14 cellular contexts compared by ENCODE assay signal in genomic region chr18:58975296-58975695, GRCh38.
DNase-seq lines count a peak whose midpoint lies in the region; ATAC-seq and TF ChIP-seq lines count a peak whose summit lies in the region.
"Had no signal": no experiment of that assay in that cellular context is flagged by ENCODE, and none has a peak within 500 bp of the region (broad histone marks: within the 10 kb centered on the region; RNA-seq: fewer than 3 reads in every experiment).

No MANE protein-coding gene starts in this region.

- DNase-seq in IMR-90 (no peak), choroid plexus epithelial cell (ENCODE audit: low read depth) (peak; percentile 62), memory B cell (ENCODE audit: low spot score in 2 of 2) (no peak), upper lobe of left lung (no peak), omental fat pad (ENCODE audit: low spot score) (no peak), adrenal gland (no peak), T-helper 2 cell (no peak)
- DNase-seq: activated CD4-positive, alpha-beta memory T cell treated with anti-CD3 and anti-CD28 coated beads, Interleukin-2, amount 10 ng/mL, durations not matched to agents 7 days and 5 days; CD4-positive, alpha-beta T cell; effector CD8-positive, alpha-beta T cell; mucosa of descending colon; NCI-H2029 treated with DMSO at 0.1 percent for 48 hours; stimulated activated CD4-positive, alpha-beta T cell treated with anti-CD3 and anti-CD28 coated beads, Interleukin-2, amount 100 ng/mL, for 24 hours had no signal

- H4K8ac ChIP-seq in IMR-90 (ENCODE audit: low read depth in 2 of 2, low read length in 2 of 2), result peak overlapping the region in 1 of 2 experiments; percentile 47; a peak in 1 of 4 replicates

- no peak for TF ChIP-seq POLR2A in IMR-90 (IDR thresholded peaks at IDR 0.05; ENCODE audit: low read depth, low read length)
- TF ChIP-seq POLR2A in upper lobe of left lung (IDR thresholded peaks at IDR 0.05), result no peak
- TF ChIP-seq POLR2A in adrenal gland (IDR thresholded peaks at IDR 0.05), result no peak

- H3K23ac ChIP-seq in IMR-90 (ENCODE audit: low read depth, low read length), result 0 out of 2 replicates have a peak overlapping the region, but pooled peaks have one; percentile 80

- in situ Hi-C loops in IMR-90 (cut with MboI; ENCODE audit: low sequenced_read_pairs), result no loop called here

- TF ChIP-seq EP300 in upper lobe of left lung (IDR thresholded peaks at IDR 0.05), result no peak

- TF ChIP-seq CTCF in IMR-90 (conservative IDR thresholded peaks at IDR 0.05; ENCODE audit: low read depth, low read length) (no peak), choroid plexus epithelial cell (conservative IDR thresholded peaks at IDR 0.05; ENCODE audit: low read depth, low read length) (no peak), upper lobe of left lung (IDR thresholded peaks at IDR 0.05) (no peak), omental fat pad (IDR thresholded peaks at IDR 0.05) (no peak), adrenal gland (IDR thresholded peaks at IDR 0.05) (no peak)

- no peak overlapping the region for H2BK5ac ChIP-seq in IMR-90 (ENCODE audit: low read depth, low read length, poor library complexity, severe bottlenecking)

- no peak overlapping the region for H3K9ac ChIP-seq in IMR-90 (ENCODE audit: low read depth, low read length)

- no TSS peak for BruUV-seq in IMR-90 (replicated peaks; lab: Mats Ljungman, UMichigan)

- TF ChIP-seq RAD21 in IMR-90 (IDR thresholded peaks at IDR 0.05; ENCODE audit: low read length), result no peak

- peaks cover 15 to 52% of the 10 kb centered on the region in 2 experiments for H3K79me1 ChIP-seq in IMR-90 (ENCODE audit: low read depth in 1 of 2, low read length in 2 of 2)

- peak overlapping the region; percentile 89 for H3K27ac Mint-ChIP-seq in memory B cell
- H3K27ac Mint-ChIP-seq: activated CD4-positive, alpha-beta memory T cell treated with anti-CD3 and anti-CD28 coated beads, Interleukin-2, amount 10 ng/mL, durations not matched to agents 7 days and 5 days; activated T-helper 1 cell treated with anti-CD3 and anti-CD28 coated beads, Interleukin-12 subunit alpha, Interleukin-12 subunit beta, Interleukin-2, Interleukin-4 antibody, amounts not matched to agents 30 ng/mL and 10 ng/mL and 1 ng/mL, durations not matched to agents 14 hours and 24 hours and 36 hours; CD4-positive, alpha-beta T cell had no signal

- H2AK9ac ChIP-seq in IMR-90 (replicated peaks; ENCODE audit: low read depth, low read length, poor library complexity), result no peak overlapping the region

- WGBS in IMR-90 (ENCODE audit: extremely low coverage in 2 of 2, insufficient read length in 1 of 2), 2 experiments, result no CpG with 5 or more reads among the region's 11 CpGs
- WGBS in upper lobe of left lung, 2 donors, result 34 to 38% methylated on average over 11 of the region's 11 CpGs
- 65 to 81% (median 71%) methylated on average over 11 of the region's 11 CpGs for WGBS in adrenal gland, 4 donors

- H3K18ac ChIP-seq in IMR-90 (ENCODE audit: low read depth, low read length), result no peak overlapping the region; the same call in 1 of the 2 replicates

- no peak overlapping the region for H3K56ac ChIP-seq in IMR-90 (ENCODE audit: extremely low read depth, insufficient read depth, low read length)

- no peaks in the 10 kb centered on the region for H3K27me3 ChIP-seq in IMR-90 (ENCODE audit: control insufficient read depth, insufficient read depth, low read length)
- no peaks in the 10 kb centered on the region for H3K27me3 ChIP-seq in upper lobe of left lung
- H3K27me3 ChIP-seq in adrenal gland, result no peaks in the 10 kb centered on the region

- H4K91ac ChIP-seq in IMR-90 (ENCODE audit: insufficient read depth, low read depth, low read length), result no peak overlapping the region

- peaks cover 34% of the 10 kb centered on the region for H3K36me3 Mint-ChIP-seq in memory B cell

- no peak overlapping the region for H2BK15ac ChIP-seq in IMR-90 (ENCODE audit: low read depth, low read length)

- ATAC-seq in IMR-90 (ENCODE audit: low read depth) (peak; percentile 35; the same call in 1 of the 2 replicates), memory B cell (ENCODE audit: low read depth) (peak; percentile 31), upper lobe of left lung (ENCODE audit: low FRiP score in 2 of 2) (peak in 1 of 2 donors; percentile 21), omental fat pad (ENCODE audit: low FRiP score) (no peak)
- ATAC-seq: mucosa of descending colon had no signal

- H2BK120ac ChIP-seq in IMR-90 (ENCODE audit: low read depth, low read length), result no peak overlapping the region

- H3K4me3 Mint-ChIP-seq in memory B cell, result peak overlapping the region; percentile 91
- H3K4me3 Mint-ChIP-seq: activated CD4-positive, alpha-beta memory T cell treated with anti-CD3 and anti-CD28 coated beads, Interleukin-2, amount 10 ng/mL, durations not matched to agents 7 days and 5 days; activated T-helper 1 cell treated with anti-CD3 and anti-CD28 coated beads, Interleukin-12 subunit alpha, Interleukin-12 subunit beta, Interleukin-2, Interleukin-4 antibody, amounts not matched to agents 30 ng/mL and 10 ng/mL and 1 ng/mL, durations not matched to agents 14 hours and 24 hours and 36 hours; CD4-positive, alpha-beta T cell had no signal

- CTCF ChIA-PET in IMR-90 (lab: Yijun Ruan, JAX), result no interaction called here

- intact Hi-C loops in IMR-90 (cut with micrococcal nuclease) (no loop called here), adrenal gland (cut with DNase I) (no loop called here)

- H3K36me3 ChIP-seq in IMR-90 (ENCODE audit: control insufficient read depth, insufficient read depth, low read length), result peaks cover 15% of the 10 kb centered on the region
- peaks cover 4 to 26% (median 12%) of the 10 kb centered on the region in 4 donors for H3K36me3 ChIP-seq in upper lobe of left lung
- H3K36me3 ChIP-seq in adrenal gland (replicated peaks in 1 of 2), result peaks cover 0 to 14% of the 10 kb centered on the region in 2 donors

- no peaks in the 10 kb centered on the region for H3K27me3 Mint-ChIP-seq in memory B cell

- H3K4me2 ChIP-seq in IMR-90 (ENCODE audit: low read depth, low read length), result no peak overlapping the region

- peaks cover 38% of the 10 kb centered on the region for H3K4me1 Mint-ChIP-seq in memory B cell
- H3K4me1 Mint-ChIP-seq: activated CD4-positive, alpha-beta memory T cell treated with anti-CD3 and anti-CD28 coated beads, Interleukin-2, amount 10 ng/mL, durations not matched to agents 7 days and 5 days had no signal

- H3K4me1 ChIP-seq in IMR-90 (ENCODE audit: control insufficient read depth, insufficient read depth, low read length) (peaks cover 8% of the 10 kb centered on the region), upper lobe of left lung (peaks cover 0 to 10% (median 3%) of the 10 kb centered on the region in 4 donors), adrenal gland (replicated peaks in 1 of 2) (peaks cover 0 to 4% of the 10 kb centered on the region in 2 donors)

- H3K4me3 ChIP-seq in IMR-90 (ENCODE audit: insufficient read depth, low read depth, low read length) (no peak overlapping the region), choroid plexus epithelial cell (ENCODE audit: low read depth, low read length) (no peak overlapping the region), upper lobe of left lung (no peak overlapping the region), adrenal gland (no peak overlapping the region)
- H3K4me3 ChIP-seq: mucosa of descending colon had no signal

- H3K27ac ChIP-seq in IMR-90 (ENCODE audit: insufficient read depth, low read length) (no peak overlapping the region; the same call in 1 of the 2 replicates), upper lobe of left lung (peak overlapping the region in 3 of 4 donors; percentile 44 to 57 (median 52)), adrenal gland (peak overlapping the region in 1 of 5 donors; percentile 4)

- peak overlapping the region; percentile 18; the same call in 1 of the 2 replicates for H2AK5ac ChIP-seq in IMR-90 (ENCODE audit: low read depth, low read length)

- peak overlapping the region; percentile 59 for H2AFZ ChIP-seq in IMR-90 (replicated peaks; ENCODE audit: low read length, poor library complexity)

- H3K14ac ChIP-seq in IMR-90 (replicated peaks; ENCODE audit: low read depth, low read length), result peak overlapping the region; percentile 52; the same call in 1 of the 2 replicates

- POLR2A ChIA-PET in IMR-90 (lab: Charles Lee; ENCODE audit: unreplicated experiment), result no interaction called here

- H4K20me1 ChIP-seq in IMR-90 (ENCODE audit: insufficient read depth, low read length), result 0 out of 2 replicates have a peak, but pooled peaks cover 3% of the 10 kb centered on the region

- dilution Hi-C loops in IMR-90 (cut with HindIII; ENCODE audit: low sequenced_read_pairs, unreplicated experiment), result no loop called here

- no peaks in the 10 kb centered on the region for H3K9me3 Mint-ChIP-seq in memory B cell
- H3K9me3 Mint-ChIP-seq: activated CD4-positive, alpha-beta memory T cell treated with anti-CD3 and anti-CD28 coated beads, Interleukin-2, amount 10 ng/mL, durations not matched to agents 7 days and 5 days; activated T-helper 1 cell treated with anti-CD3 and anti-CD28 coated beads, Interleukin-12 subunit alpha, Interleukin-12 subunit beta, Interleukin-2, Interleukin-4 antibody, amounts not matched to agents 30 ng/mL and 10 ng/mL and 1 ng/mL, durations not matched to agents 14 hours and 24 hours and 36 hours; CD4-positive, alpha-beta T cell had no signal

- H3K9me3 ChIP-seq in IMR-90 (ENCODE audit: control insufficient read depth, insufficient read depth, low read length) (no peaks in the 10 kb centered on the region), upper lobe of left lung (no peaks in the 10 kb centered on the region), adrenal gland (replicated peaks in 1 of 3) (no peaks in the 10 kb centered on the region)
- H3K9me3 ChIP-seq: mucosa of descending colon had no signal

- no peak overlapping the region; the same call in 1 of the 2 replicates for H2BK20ac ChIP-seq in IMR-90 (ENCODE audit: low read depth, low read length)

- no peak overlapping the region for H4K5ac ChIP-seq in IMR-90 (ENCODE audit: low read depth, low read length)

- peaks cover 23% of the 10 kb centered on the region for H3K9me1 ChIP-seq in IMR-90 (ENCODE audit: insufficient read depth, low read length)

- 0 out of 2 replicates have a peak overlapping the region, but pooled peaks have one; percentile 40 for H3K4ac ChIP-seq in IMR-90 (ENCODE audit: low read depth, low read length)

TF ChIP-seq in IMR-90, 13 proteins besides CTCF, POLR2A, EP300 and RAD21 (continues in another document):
- TF ChIP-seq NFE2L2 (IDR thresholded peaks at IDR 0.05; ENCODE audit: low read depth, low read length) (no peak), BHLHE40 (IDR thresholded peaks at IDR 0.05; ENCODE audit: low read depth, low read length) (no peak), RFX5 (IDR thresholded peaks at IDR 0.05; ENCODE audit: low read depth, low read length) (no peak), MXI1 (IDR thresholded peaks at IDR 0.05; ENCODE audit: borderline replicate concordance, low read depth, low read length) (no peak), CHD1 (IDR thresholded peaks at IDR 0.05; ENCODE audit: low read depth, low read length) (no peak), MAFK (IDR thresholded peaks at IDR 0.05; ENCODE audit: low read depth, low read length) (no peak), FOS (IDR thresholded peaks at IDR 0.05; ENCODE audit: low read depth, low read length) (no peak), CEBPB (IDR thresholded peaks at IDR 0.05; ENCODE audit: low read depth, low read length) (no peak)
